Comparison of ENCODE assay signal across 12 cellular contexts in the genomic region with DNA sequence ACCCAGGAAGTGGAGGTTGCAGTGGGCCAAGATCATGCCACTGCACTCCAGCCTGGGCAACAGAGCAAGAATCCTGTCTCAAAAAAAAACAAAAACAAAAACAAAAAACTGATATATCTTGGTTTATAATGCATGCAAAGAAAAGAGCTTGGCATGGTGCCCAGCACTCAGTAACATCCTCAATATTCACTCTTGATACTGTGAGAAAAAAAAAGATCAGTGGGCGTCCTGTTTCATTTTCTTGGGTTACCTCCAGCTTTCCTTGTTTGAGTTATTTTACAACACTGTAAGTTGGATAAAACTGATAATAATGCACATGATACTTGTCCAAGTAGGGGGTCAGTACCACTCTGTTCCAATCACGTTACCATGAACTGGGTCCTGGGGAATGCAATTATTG.
"Had no signal": no experiment of that assay in that cellular context is flagged by ENCODE, and none has a peak within 500 bp of the region (broad histone marks: within the 10 kb centered on the region; RNA-seq: fewer than 3 reads in every experiment).

No MANE protein-coding gene starts in this region.

- H3K27ac ChIP-seq: heart left ventricle, ovary, right atrium auricular region, sigmoid colon, testis, upper lobe of right lung had no signal

- H3K27me3 ChIP-seq: dorsolateral prefrontal cortex, heart left ventricle, ovary, right atrium auricular region, sigmoid colon, testis, tibial nerve, upper lobe of right lung, vagina had no signal

- FAIRE-seq: frontal cortex, islet of Langerhans had no signal

- H3K9me3 ChIP-seq: heart left ventricle, ovary, right atrium auricular region, sigmoid colon, testis, tibial nerve, upper lobe of right lung, vagina had no signal

- H3K36me3 ChIP-seq: ovary, right atrium auricular region, vagina had no signal

- H3K4me3 ChIP-seq: dorsolateral prefrontal cortex, heart left ventricle, ovary, right atrium auricular region, sigmoid colon, skin epidermis, testis, tibial nerve, upper lobe of right lung, vagina had no signal

- DNase-seq: sigmoid colon, upper lobe of right lung had no signal
